Comparison of ENCODE assay signal across 1 cellular context in genomic region chr20:6094038-6094437, GRCh38.
TF ChIP-seq lines count a peak whose summit lies in the region.

No MANE protein-coding gene starts in this region.

TF ChIP-seq in HepG2, 621 proteins besides CTCF, POLR2A, EP300 and RAD21:
- 0 out of 2 replicates have a peak, but pooled peaks have one; percentile 6 for TF ChIP-seq ESRRA (CRISPR knock-in tag; IDR thresholded peaks at IDR 0.05; ENCODE audit: low read depth)
- TF ChIP-seq SIN3A (IDR thresholded peaks at IDR 0.05; ENCODE audit: borderline replicate concordance, low read depth, low read length) = no peak
TF ChIP-seq in HepG2: peak in this region for 1.
